Comparison of ENCODE assay signal across 18 cellular contexts in genomic region chr5:7668161-7668560, GRCh38.
DNase-seq lines count a peak whose midpoint lies in the region; ATAC-seq, FAIRE-seq and TF ChIP-seq lines count a peak whose summit lies in the region.
"Had no signal": no experiment of that assay in that cellular context is flagged by ENCODE, and none has a peak within 500 bp of the region (broad histone marks: within the 10 kb centered on the region; RNA-seq: fewer than 3 reads in every experiment).

No MANE protein-coding gene starts in this region.

- no peak overlapping the region for H3K27ac Mint-ChIP-seq in activated naive CD4-positive, alpha-beta T cell treated with anti-CD3 and anti-CD28 coated beads, Interleukin-2, amount 50 U/mL, for 72 hours
- no peak overlapping the region for H3K27ac Mint-ChIP-seq in osteocyte (ENCODE audit: unreplicated experiment)
- H3K27ac Mint-ChIP-seq: CD4-positive, CD25-positive, alpha-beta regulatory T cell; HFFc6 had no signal

- H3K27me3 ChIP-seq in RWPE2 (ENCODE audit: insufficient read depth, poor library complexity, severe bottlenecking) (no peaks in the 10 kb centered on the region), foreskin keratinocyte (no peaks in the 10 kb centered on the region), trophoblast cell (ENCODE audit: insufficient read depth, low read length) (no peaks in the 10 kb centered on the region)
- H3K27me3 ChIP-seq: BLaER1 treated with 17β-estradiol and CSF1 and Interleukin-3, amounts not matched to agents 10 nM and 100 nM had no signal

- peak overlapping the region; percentile 32 for H3K27ac ChIP-seq in RWPE2 (ENCODE audit: poor library complexity, severe bottlenecking)
- H3K27ac ChIP-seq in foreskin keratinocyte = peak overlapping the region; percentile 15
- no peak overlapping the region for H3K27ac ChIP-seq in trophoblast cell (ENCODE audit: low read depth, low read length)
- H3K27ac ChIP-seq: BLaER1 treated with 17β-estradiol and CSF1 and Interleukin-3, amounts not matched to agents 10 nM and 100 nM; HL-60 had no signal

- no peak overlapping the region for H3K4ac ChIP-seq in trophoblast cell (ENCODE audit: low read depth, low read length)

- no peaks in the 10 kb centered on the region for H3K79me1 ChIP-seq in trophoblast cell (ENCODE audit: low read length)

- no CpG with 5 or more reads among the region's 1 CpG for WGBS in trophoblast cell (ENCODE audit: extremely low coverage, insufficient coverage, insufficient read length)

- no peak overlapping the region for H2BK12ac ChIP-seq in trophoblast cell (ENCODE audit: low read length)

- H3K4me3 ChIP-seq in RWPE2 (ENCODE audit: severe bottlenecking) = no peak overlapping the region
- no peak overlapping the region for H3K4me3 ChIP-seq in trophoblast cell (ENCODE audit: low read depth, low read length)
- H3K4me3 ChIP-seq: BLaER1 treated with 17β-estradiol and CSF1 and Interleukin-3, amounts not matched to agents 10 nM and 100 nM had no signal

- H3K4me2 ChIP-seq in trophoblast cell (ENCODE audit: low read length) = no peak overlapping the region
- H3K4me2 ChIP-seq: BLaER1 treated with 17β-estradiol and CSF1 and Interleukin-3, amounts not matched to agents 10 nM and 100 nM had no signal

- no peak overlapping the region for H4K91ac ChIP-seq in trophoblast cell (ENCODE audit: low read depth, low read length)

- in situ Hi-C loops in GM13977 (cut with MboI; ENCODE audit: low pct_unique_long_range_greater_than_20kb, low sequenced_read_pairs, unreplicated experiment) = no loop called here

- H2BK5ac ChIP-seq in trophoblast cell (ENCODE audit: low read depth, low read length, poor library complexity) = no peak overlapping the region

- H3K4me1 ChIP-seq in RWPE2 (ENCODE audit: insufficient read depth, poor library complexity, severe bottlenecking) (peaks cover 5% of the 10 kb centered on the region), foreskin keratinocyte (peaks cover 17% of the 10 kb centered on the region), trophoblast cell (ENCODE audit: control insufficient read depth in 1 of 2, insufficient read depth in 2 of 2, low read length in 2 of 2) (peaks cover 0 to 2% of the 10 kb centered on the region in 2 experiments)
- H3K4me1 ChIP-seq: BLaER1 treated with 17β-estradiol and CSF1 and Interleukin-3, amounts not matched to agents 10 nM and 100 nM had no signal

- H3K4me1 Mint-ChIP-seq in osteocyte (ENCODE audit: unreplicated experiment) = no peaks in the 10 kb centered on the region

- TF ChIP-seq CTCF in D721Med (IDR thresholded peaks at IDR 0.05; ENCODE audit: insufficient read depth, missing control alignments) = no peak
- no peak for TF ChIP-seq CTCF in RWPE2 (IDR thresholded peaks at IDR 0.05; ENCODE audit: poor library complexity, severe bottlenecking)
- no peak for TF ChIP-seq CTCF in foreskin keratinocyte (conservative IDR thresholded peaks at IDR 0.05)
- TF ChIP-seq CTCF in GM13977 (IDR thresholded peaks at IDR 0.05; ENCODE audit: extremely low read depth, insufficient read depth, missing control alignments) = no peak
- no peak for TF ChIP-seq CTCF in osteocyte (IDR thresholded peaks at IDR 0.05)

- H3K36me3 ChIP-seq in RWPE2 (ENCODE audit: low read depth) (no peaks in the 10 kb centered on the region), trophoblast cell (ENCODE audit: control insufficient read depth in 1 of 2, insufficient read depth in 2 of 2, low read length in 2 of 2) (no peaks in the 10 kb centered on the region)
- H3K36me3 ChIP-seq: BLaER1 treated with 17β-estradiol and CSF1 and Interleukin-3, amounts not matched to agents 10 nM and 100 nM had no signal

- no peaks in the 10 kb centered on the region for H3K36me3 Mint-ChIP-seq in activated naive CD4-positive, alpha-beta T cell treated with anti-CD3 and anti-CD28 coated beads, Interleukin-2, amount 50 U/mL, for 72 hours
- no peaks in the 10 kb centered on the region for H3K36me3 Mint-ChIP-seq in osteocyte (ENCODE audit: unreplicated experiment)
- H3K36me3 Mint-ChIP-seq: CD4-positive, CD25-positive, alpha-beta regulatory T cell had no signal

- H3K9me3 Mint-ChIP-seq in activated naive CD4-positive, alpha-beta T cell treated with anti-CD3 and anti-CD28 coated beads, Interleukin-2, amount 50 U/mL, for 72 hours = no peaks in the 10 kb centered on the region
- H3K9me3 Mint-ChIP-seq in osteocyte (ENCODE audit: unreplicated experiment) = peaks cover 7% of the 10 kb centered on the region

- ATAC-seq in RWPE2 (ENCODE audit: low read depth) (no peak), foreskin keratinocyte (peak; percentile 48), GM19452 (IDR thresholded peaks at IDR 0.05; ENCODE audit: unreplicated experiment) (no peak)
- no peak for ATAC-seq in activated naive CD4-positive, alpha-beta T cell treated with anti-CD3 and anti-CD28 coated beads, Interleukin-2, amount 50 U/mL, for 72 hours

- H3K4me3 Mint-ChIP-seq in osteocyte (ENCODE audit: unreplicated experiment) = no peak overlapping the region
- H3K4me3 Mint-ChIP-seq: CD4-positive, CD25-positive, alpha-beta regulatory T cell; HFFc6 had no signal

- no peak overlapping the region for H2BK120ac ChIP-seq in trophoblast cell (ENCODE audit: insufficient read depth, low read length, poor library complexity)

- no peaks in the 10 kb centered on the region for H3K27me3 Mint-ChIP-seq in osteocyte (ENCODE audit: unreplicated experiment)
- H3K27me3 Mint-ChIP-seq: CD4-positive, CD25-positive, alpha-beta regulatory T cell had no signal

- no peak overlapping the region for H4K12ac ChIP-seq in trophoblast cell (ENCODE audit: low read depth, low read length)

- DNase-seq in D721Med (ENCODE audit: insufficient read length, low spot score) = no peak
- no peak for DNase-seq in RWPE2 (ENCODE audit: low spot score)
- peak; percentile 48 to 62 for DNase-seq in foreskin keratinocyte
- DNase-seq in trophoblast cell = peak; percentile 84 to 97
- no peak for DNase-seq in activated naive CD4-positive, alpha-beta T cell treated with anti-CD3 and anti-CD28 coated beads, Interleukin-2, amount 50 U/mL, for 72 hours (ENCODE audit: low spot score in 2 of 2)
- no peak for DNase-seq in GM13977 (ENCODE audit: low spot score)
- no peak for DNase-seq in osteocyte (ENCODE audit: extremely low spot score, unreplicated experiment)
- DNase-seq: ACHN; CD4-positive, CD25-positive, alpha-beta regulatory T cell; DMS 273 treated with DMSO at 0.1 percent for 48 hours; HCEC 1CT; HFFc6 had no signal

- H4K8ac ChIP-seq in trophoblast cell (ENCODE audit: low read depth, low read length) = no peak overlapping the region

- H3K79me2 ChIP-seq in trophoblast cell (ENCODE audit: control insufficient read depth, insufficient read depth, low read length, poor library complexity) = no peaks in the 10 kb centered on the region

- H2AK5ac ChIP-seq in trophoblast cell (ENCODE audit: low read length) = no peak overlapping the region

- H3K18ac ChIP-seq in trophoblast cell (ENCODE audit: low read length) = no peak overlapping the region

- no peak overlapping the region for H3K23ac ChIP-seq in trophoblast cell (ENCODE audit: low read length)

- peak; percentile 44 for FAIRE-seq in D721Med (lab: Jason Lieb, UNC)
- FAIRE-seq: G401.6, GM12891, GM19239 had no signal

- H2AFZ ChIP-seq in trophoblast cell (ENCODE audit: insufficient read depth, low read length, poor library complexity) = no peak overlapping the region

- no peak overlapping the region for H3K9ac ChIP-seq in trophoblast cell (ENCODE audit: low read length)
- H3K9ac ChIP-seq: BLaER1 treated with 17β-estradiol and CSF1 and Interleukin-3, amounts not matched to agents 10 nM and 100 nM had no signal

- H3K9me3 ChIP-seq in RWPE2 (ENCODE audit: severe bottlenecking) (peaks cover 2% of the 10 kb centered on the region), trophoblast cell (ENCODE audit: insufficient read depth, low read depth, low read length) (no peaks in the 10 kb centered on the region)
- H3K9me3 ChIP-seq: BLaER1 treated with 17β-estradiol and CSF1 and Interleukin-3, amounts not matched to agents 10 nM and 100 nM had no signal

- H3K14ac ChIP-seq in trophoblast cell (ENCODE audit: low read length) = no peak overlapping the region

Comparison
In these comparisons a context has a peak if more than half of its experiments do, and no peak if none do; other contexts are left out.
1. DNase-seq: peak in foreskin keratinocyte (2 of 2) and trophoblast cell (2 of 2); none in D721Med (single experiment), RWPE2 (single experiment), activated naive CD4-positive, alpha-beta T cell treated with anti-CD3 and anti-CD28 coated beads, Interleukin-2, amount 50 U/mL, for 72 hours (0 of 2), GM13977 (single experiment) and osteocyte (single experiment).